In the genomic region with DNA sequence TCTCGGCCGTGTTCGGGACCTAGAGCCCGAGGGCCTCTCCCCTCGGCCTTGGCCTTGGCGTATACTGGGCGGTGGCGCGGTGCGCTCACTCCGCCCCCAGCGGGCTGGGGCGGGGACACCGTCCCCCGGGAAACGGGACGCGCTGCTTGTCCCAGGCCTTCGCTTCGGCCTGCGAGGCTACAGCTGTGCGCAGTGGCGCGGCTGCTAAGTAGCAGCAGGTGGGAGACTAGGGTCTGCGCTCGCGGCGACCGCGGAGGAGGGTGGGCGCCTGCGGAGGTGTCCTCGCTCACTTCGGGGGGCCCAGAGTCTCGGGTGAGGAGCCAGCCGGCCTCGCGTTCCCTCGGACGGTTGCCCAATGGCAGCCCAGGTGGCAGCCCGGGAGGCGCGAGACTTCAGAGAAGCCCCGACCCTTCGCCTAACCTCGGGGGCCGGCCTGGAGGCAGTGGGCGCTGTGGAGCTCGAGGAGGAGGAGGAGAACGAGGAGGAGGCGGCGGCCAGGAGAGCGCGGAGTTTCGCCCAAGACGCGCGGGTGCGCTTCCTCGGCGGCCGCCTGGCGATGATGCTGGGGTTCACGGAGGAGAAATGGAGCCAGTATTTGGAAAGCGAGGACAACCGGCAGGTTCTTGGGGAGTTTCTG, we compare ENCODE assay signal across 8 cellular contexts. TPM values are rescaled to one million over a fixed set of nuclear protein-coding genes. Genes with fewer than 3 reads are reported as not detected.
DNase-seq lines count a peak whose midpoint lies in the region; ATAC-seq and TF ChIP-seq lines count a peak whose summit lies in the region.

Gene DNAH11, plus strand, starts transcription at position 149 of the 637 bp plus-strand sequence. Its CDS starts 207 bp downstream, at position 356.

- no peak for TF ChIP-seq CTCF in foreskin keratinocyte (conservative IDR thresholded peaks at IDR 0.05)
- no peak for TF ChIP-seq CTCF in osteocyte (IDR thresholded peaks at IDR 0.05)

- peak within 1 kb of the TSS; percentile 65 for H3K4me3 Mint-ChIP-seq in osteocyte (ENCODE audit: unreplicated experiment)

- H3K27ac Mint-ChIP-seq in osteocyte (ENCODE audit: unreplicated experiment): no peak within 1 kb of the TSS

- DNase-seq in NCI-H345 (lab: John Stamatoyannopoulos, UW): peak; percentile 67
- no peak for DNase-seq in NCI-H345 treated with DMSO at 0.1 percent for 48 hours (lab: John Stamatoyannopoulos, UW; ENCODE audit: unreplicated experiment)
- DNase-seq in activated CD4-positive, CD25-positive, alpha-beta regulatory T cell treated with anti-CD3 and anti-CD28 coated beads, Interleukin-2, amount 50 U/mL, for 72 hours: peak; percentile 32
- peak in 1 of 2 donors; percentile 6 for DNase-seq in foreskin keratinocyte
- peak; percentile 84 for DNase-seq in osteocyte (ENCODE audit: extremely low spot score, unreplicated experiment)
- no peak for DNase-seq in NCI-H1105 treated with DMSO at 0.1 percent for 48 hours (lab: John Stamatoyannopoulos, UW)

- H3K27me3 Mint-ChIP-seq in osteocyte (ENCODE audit: unreplicated experiment): peaks cover 64% of the 10 kb centered on the region

- H3K27ac ChIP-seq in foreskin keratinocyte: no peak within 1 kb of the TSS

- H3K36me3 Mint-ChIP-seq in osteocyte (ENCODE audit: unreplicated experiment): no peaks in the 10 kb centered on the region

- peaks cover 71% of the 10 kb centered on the region for H3K27me3 ChIP-seq in foreskin keratinocyte

- peaks cover 3% of the 10 kb centered on the region for H3K9me3 Mint-ChIP-seq in osteocyte (ENCODE audit: unreplicated experiment)

- no peaks in the 10 kb centered on the region for H3K4me1 ChIP-seq in foreskin keratinocyte

- peaks cover 7% of the 10 kb centered on the region for H3K4me1 Mint-ChIP-seq in osteocyte (ENCODE audit: unreplicated experiment)

- ATAC-seq in HG03095 (IDR thresholded peaks at IDR 0.05; ENCODE audit: unreplicated experiment) (peak; percentile 73), foreskin keratinocyte (peak; percentile 88), GM18861 (IDR thresholded peaks at IDR 0.05; ENCODE audit: unreplicated experiment) (no peak)

RNA-seq across cellular contexts. Expression of gene DNAH11, which starts in this region (rescaled TPM):
- total RNA-seq in foreskin keratinocyte (not detected in 2 replicates), osteocyte (not detected in 2 replicates)
- polyA plus RNA-seq in foreskin keratinocyte: under 0.01 TPM in 1 of 2 replicates, not detected in the other

Comparison
In these comparisons a context has a peak if more than half of its experiments do, and no peak if none do; other contexts are left out.
1. DNase-seq: peak in NCI-H345 (single experiment) and activated CD4-positive, CD25-positive, alpha-beta regulatory T cell treated with anti-CD3 and anti-CD28 coated beads, Interleukin-2, amount 50 U/mL, for 72 hours (single experiment); none in NCI-H345 treated with DMSO at 0.1 percent for 48 hours (single experiment) and NCI-H1105 treated with DMSO at 0.1 percent for 48 hours (single experiment).
2. Peak in ATAC-seq in foreskin keratinocyte; RNA of the gene not detected or under 1 TPM.
3. Peak in DNase-seq in osteocyte; RNA of the gene not detected or under 1 TPM.